ENCODE assay signal across 6 cellular contexts in genomic region chr19:8307400-8307964, GRCh38. TPM values are rescaled to one million over a fixed set of nuclear protein-coding genes. Genes with fewer than 3 reads are reported as not detected.
DNase-seq lines count a peak whose midpoint lies in the region; ATAC-seq, FAIRE-seq and TF ChIP-seq lines count a peak whose summit lies in the region.

No MANE protein-coding gene starts in this region.

- peak overlapping the region; percentile 75 for H3K4me3 ChIP-seq in HUES6 (ENCODE audit: low read depth, low read length)
- H3K4me3 ChIP-seq in astrocyte (ENCODE audit: insufficient read depth, low read depth, low read length): peak overlapping the region; percentile 64
- H3K4me3 ChIP-seq in muscle layer of colon (ENCODE audit: low read depth in 1 of 2, low read length in 2 of 2): peak overlapping the region; percentile 56 to 77

- H3K9me3 ChIP-seq in HUES6 (ENCODE audit: control insufficient read depth, insufficient read depth, low read depth, low read length): no peaks in the 10 kb centered on the region
- H3K9me3 ChIP-seq in astrocyte (ENCODE audit: insufficient read depth, low read depth, low read length): no peaks in the 10 kb centered on the region
- H3K9me3 ChIP-seq in muscle layer of colon (ENCODE audit: low read length): no peaks in the 10 kb centered on the region

- H3K4me1 Mint-ChIP-seq in astrocyte (ENCODE audit: low read depth, unreplicated experiment): peaks cover 4% of the 10 kb centered on the region

- H3K27ac ChIP-seq in HUES6 (ENCODE audit: low read depth, low read length) (no peak overlapping the region; the same call in 1 of the 2 replicates), astrocyte (ENCODE audit: low read depth, low read length) (peak overlapping the region; percentile 67), muscle layer of colon (ENCODE audit: low read depth, low read length) (peak overlapping the region; percentile 79), foreskin keratinocyte (no peak overlapping the region)

- peaks cover 4% of the 10 kb centered on the region for H4K20me1 ChIP-seq in astrocyte (ENCODE audit: insufficient read depth, low read length)

- H3K79me2 ChIP-seq in astrocyte (ENCODE audit: insufficient read depth, low read length): peaks cover 14% of the 10 kb centered on the region

- H2AFZ ChIP-seq in astrocyte (ENCODE audit: low read depth, low read length): peak overlapping the region; percentile 90

- DNase-seq in astrocyte (ENCODE audit: low read depth) (no peak), foreskin keratinocyte (no peak), Ammon's horn (ENCODE audit: low spot score) (no peak)

- H3K36me3 ChIP-seq in HUES6 (ENCODE audit: control insufficient read depth, insufficient read depth, low read length) (peaks cover 34% of the 10 kb centered on the region), astrocyte (ENCODE audit: insufficient read depth, low read length) (peaks cover 7% of the 10 kb centered on the region), muscle layer of colon (ENCODE audit: insufficient read depth, low read length) (peaks cover 28% of the 10 kb centered on the region)

- H3K4me2 ChIP-seq in astrocyte (ENCODE audit: low read length): peak overlapping the region; percentile 98

- TF ChIP-seq CTCF in astrocyte (IDR thresholded peaks at IDR 0.05; ENCODE audit: insufficient read depth, low read depth, low read length) (no peak), foreskin keratinocyte (conservative IDR thresholded peaks at IDR 0.05) (no peak)

- H3K9me3 Mint-ChIP-seq in astrocyte (ENCODE audit: unreplicated experiment): no peaks in the 10 kb centered on the region

- H3K4me1 ChIP-seq in HUES6 (ENCODE audit: control insufficient read depth, insufficient read depth, low read length) (peaks cover 25% of the 10 kb centered on the region; the same call in 1 of the 2 replicates), astrocyte (ENCODE audit: insufficient read depth, low read length) (peaks cover 13% of the 10 kb centered on the region), muscle layer of colon (ENCODE audit: insufficient read depth, low read length) (peaks cover 19% of the 10 kb centered on the region), foreskin keratinocyte (no peaks in the 10 kb centered on the region)

- peaks cover 6% of the 10 kb centered on the region for H3K36me3 Mint-ChIP-seq in astrocyte (ENCODE audit: low read depth, unreplicated experiment)

- H3K27me3 ChIP-seq in HUES6 (ENCODE audit: control insufficient read depth, insufficient read depth, low read length) (no peaks in the 10 kb centered on the region), astrocyte (ENCODE audit: insufficient read depth, low read length) (no peaks in the 10 kb centered on the region), muscle layer of colon (ENCODE audit: control insufficient read depth in 1 of 2, insufficient read depth in 2 of 2, low read length in 2 of 2) (no peaks in the 10 kb centered on the region), foreskin keratinocyte (no peaks in the 10 kb centered on the region)

- ATAC-seq in HG02610 (IDR thresholded peaks at IDR 0.05; ENCODE audit: unreplicated experiment) (no peak), foreskin keratinocyte (no peak)

- H3K4me3 Mint-ChIP-seq in astrocyte (ENCODE audit: unreplicated experiment): peak overlapping the region; percentile 87

- FAIRE-seq in astrocyte (lab: Jason Lieb, UNC): no peak

- H3K9ac ChIP-seq in HUES6 (ENCODE audit: low read length) (peak overlapping the region; percentile 85), astrocyte (ENCODE audit: low read length) (peak overlapping the region; percentile 82), muscle layer of colon (ENCODE audit: low read length) (peak overlapping the region; percentile 42)

- peaks cover 4% of the 10 kb centered on the region for H3K27me3 Mint-ChIP-seq in astrocyte (ENCODE audit: low read depth, unreplicated experiment)

- H3K27ac Mint-ChIP-seq in astrocyte (ENCODE audit: unreplicated experiment): peak overlapping the region; percentile 69

RNA-seq across cellular contexts. Expression of gene CD320, which starts 0.7 kb away (rescaled TPM):
- total RNA-seq in astrocyte (35.6 and 42.2 TPM in 2 replicates), foreskin keratinocyte (46.0 and 51.8 TPM in 2 replicates)
- polyA plus RNA-seq in foreskin keratinocyte: 70.5 and 73.9 TPM in 2 replicates

RNA-seq across cellular contexts. Expression of gene NDUFA7, which starts 13.7 kb away (rescaled TPM):
- total RNA-seq in astrocyte: 45.4 and 49.3 TPM in 2 replicates
- 101 and 110 TPM in 2 replicates for total RNA-seq in foreskin keratinocyte
- 177 and 193 TPM in 2 replicates for polyA plus RNA-seq in foreskin keratinocyte

RNA-seq across cellular contexts. Expression of gene RPS28, which starts 13.8 kb away (rescaled TPM):
- total RNA-seq in astrocyte (1,111 and 1,198 TPM in 2 replicates), foreskin keratinocyte (761 and 816 TPM in 2 replicates)
- polyA plus RNA-seq in foreskin keratinocyte: 1,688 and 1,858 TPM in 2 replicates

RNA-seq across cellular contexts. Expression of gene KANK3, which starts 35.6 kb away (rescaled TPM):
- 0.94 and 2.9 TPM in 2 replicates for total RNA-seq in astrocyte
- 0.34 and 0.35 TPM in 2 replicates for total RNA-seq in foreskin keratinocyte
- 0.41 and 0.48 TPM in 2 replicates for polyA plus RNA-seq in foreskin keratinocyte

RNA-seq across cellular contexts. Expression of gene ANGPTL4, which starts 56.5 kb away (rescaled TPM):
- 110 and 115 TPM in 2 replicates for total RNA-seq in astrocyte
- 1.5 and 3.0 TPM in 2 replicates for total RNA-seq in foreskin keratinocyte
- polyA plus RNA-seq in foreskin keratinocyte: 2.3 and 3.7 TPM in 2 replicates

Comparison
In these comparisons a context has a peak if more than half of its experiments do, and no peak if none do; other contexts are left out.
1. H3K27ac ChIP-seq: peak in astrocyte (single experiment) and muscle layer of colon (single experiment); none in HUES6 (single experiment) and foreskin keratinocyte (single experiment).
2. Peak in every context shown above with its lines, with median percentiles within 50 percentile points of each other: H3K4me3 ChIP-seq and H3K9ac ChIP-seq.